Comparison of ENCODE assay signal across 16 cellular contexts in the genomic region with DNA sequence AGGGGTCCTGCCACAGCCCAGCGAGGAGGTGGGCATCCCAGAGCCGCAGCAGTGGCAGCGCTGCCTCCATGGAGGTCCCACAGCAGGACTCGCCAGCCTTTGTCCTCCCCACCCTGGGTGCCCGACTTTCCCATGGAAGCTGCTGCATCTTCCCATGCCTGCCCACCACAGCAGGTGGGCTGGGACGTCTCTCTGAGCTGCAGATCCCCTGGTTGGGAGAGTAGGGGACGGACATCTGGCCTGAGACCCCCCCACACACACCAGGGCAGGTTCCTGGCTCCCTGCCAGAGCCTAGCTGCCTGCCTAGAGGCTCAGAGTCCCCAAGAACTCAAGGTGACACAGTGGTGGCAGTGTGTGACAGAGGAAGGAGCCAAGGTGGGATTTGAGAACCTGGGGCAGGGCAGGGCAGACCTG.
"Had no signal": no experiment of that assay in that cellular context is flagged by ENCODE, and none has a peak within 500 bp of the region (broad histone marks: within the 10 kb centered on the region; RNA-seq: fewer than 3 reads in every experiment).

No MANE protein-coding gene starts in this region.

- H3K27ac ChIP-seq: ascending aorta, breast epithelium, foreskin keratinocyte, thyroid gland, uterus had no signal

- ATAC-seq: effector memory CD8-positive, alpha-beta T cell; foreskin keratinocyte; left ventricle myocardium superior; natural killer cell; stimulated activated naive B cell treated with anti-CD40 and anti-IgM and Interleukin-4, amounts not matched to agents 10 μg/mL and 1 μg/mL and 100 μg/mL, for 72 hours had no signal

- H3K36me3 ChIP-seq: ascending aorta, breast epithelium, thyroid gland, uterus had no signal

- H3K9me3 ChIP-seq: ascending aorta, breast epithelium, thyroid gland, uterus had no signal

- H3K4me1 ChIP-seq: ascending aorta, breast epithelium, foreskin keratinocyte, uterus had no signal

- H3K4me3 ChIP-seq: ascending aorta, breast epithelium, thyroid gland, uterus had no signal

- H3K27me3 ChIP-seq: ascending aorta, breast epithelium, thyroid gland, uterus had no signal

- DNase-seq: activated CD4-positive, alpha-beta T cell treated with anti-CD3 and anti-CD28 coated beads, Interleukin-2, amount 50 U/mL, for 1 hour; activated naive CD4-positive, alpha-beta T cell; activated T-cell treated with anti-CD3 and anti-CD28 coated beads for 4 hours; cerebellar nuclear complex; effector memory CD8-positive, alpha-beta T cell; foreskin keratinocyte; glutamatergic neuron; hypothalamus; left ventricle myocardium superior; natural killer cell; retina; stimulated activated naive B cell treated with anti-CD40 and anti-IgM and Interleukin-4, amounts not matched to agents 10 μg/mL and 1 μg/mL and 100 μg/mL, for 72 hours; thyroid gland; uterus had no signal
